18 cellular contexts compared by ENCODE assay signal in the genomic region with DNA sequence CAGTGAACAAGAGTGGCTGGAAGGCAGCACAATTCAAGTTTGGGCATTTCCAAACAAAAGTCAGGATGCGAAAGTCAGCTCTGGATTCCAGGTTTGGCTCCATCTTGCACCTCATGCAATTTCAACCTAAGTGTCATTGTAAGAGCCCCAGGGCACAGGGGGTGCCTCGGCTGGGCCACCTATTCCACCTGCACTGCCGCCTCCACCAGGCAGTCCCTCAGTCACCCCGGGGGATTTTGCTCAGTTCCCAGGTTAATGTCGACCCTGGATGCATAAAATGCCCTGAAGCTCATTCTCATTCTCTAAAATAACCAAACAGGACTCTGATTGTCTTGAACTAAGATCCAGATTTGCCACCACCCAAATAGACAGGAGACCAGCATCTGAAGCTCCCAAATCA.
"Had no signal": no experiment of that assay in that cellular context is flagged by ENCODE, and none has a peak within 500 bp of the region (broad histone marks: within the 10 kb centered on the region; RNA-seq: fewer than 3 reads in every experiment).

No MANE protein-coding gene starts in this region.

- H3K4me1 ChIP-seq: right atrium auricular region, testis, tibial nerve, upper lobe of right lung had no signal

- H3K9me3 ChIP-seq: heart left ventricle, mucosa of descending colon, neutrophil, right atrium auricular region, testis, tibial nerve, upper lobe of right lung had no signal

- DNase-seq: cortex of kidney; effector CD8-positive, alpha-beta T cell; heart left ventricle; hippocampal formation; left colon; mammary epithelial cell; small intestine; stimulated activated CD4-positive, alpha-beta T cell treated with anti-CD3 and anti-CD28 coated beads, Interleukin-2, amount 100 ng/mL, for 48 hours; stimulated activated naive CD8-positive, alpha-beta T cell treated with anti-CD3 and anti-CD28 coated beads, Interleukin-15, Interleukin-2, amounts not matched to agents 100 U/mL and 50 U/mL, for 24 hours had no signal

- ATAC-seq: left colon; mucosa of descending colon; naive thymus-derived CD8-positive, alpha-beta T cell; stimulated activated naive CD8-positive, alpha-beta T cell treated with anti-CD3 and anti-CD28 coated beads, Interleukin-15, Interleukin-2, amounts not matched to agents 100 U/mL and 50 U/mL, for 24 hours; upper lobe of right lung had no signal

- H3K4me3 ChIP-seq: dorsolateral prefrontal cortex, heart left ventricle, mucosa of descending colon, right atrium auricular region, testis, tibial nerve, upper lobe of right lung had no signal

- H3K27ac ChIP-seq: dorsolateral prefrontal cortex, heart left ventricle, neutrophil, right atrium auricular region, testis, tibial nerve, upper lobe of right lung had no signal

- H3K27me3 ChIP-seq: dorsolateral prefrontal cortex, heart left ventricle, right atrium auricular region, testis, tibial nerve, upper lobe of right lung had no signal

- H3K4me1 Mint-ChIP-seq: stimulated activated effector memory CD8-positive, alpha-beta T cell treated with anti-CD3 and anti-CD28 coated beads, Interleukin-12 subunit alpha, Interleukin-12 subunit beta, amount 100 ng/mL, for 72 hours had no signal

- H3K36me3 ChIP-seq: heart left ventricle, neutrophil, right atrium auricular region, tibial nerve, upper lobe of right lung had no signal

- H3K27ac Mint-ChIP-seq: stimulated activated effector memory CD8-positive, alpha-beta T cell treated with anti-CD3 and anti-CD28 coated beads, Interleukin-12 subunit alpha, Interleukin-12 subunit beta, amount 100 ng/mL, for 72 hours had no signal

- H3K36me3 Mint-ChIP-seq: stimulated activated effector memory CD8-positive, alpha-beta T cell treated with anti-CD3 and anti-CD28 coated beads, Interleukin-12 subunit alpha, Interleukin-12 subunit beta, amount 100 ng/mL, for 72 hours had no signal

- H3K4me3 Mint-ChIP-seq: naive thymus-derived CD8-positive, alpha-beta T cell; stimulated activated effector memory CD8-positive, alpha-beta T cell treated with anti-CD3 and anti-CD28 coated beads, Interleukin-12 subunit alpha, Interleukin-12 subunit beta, amount 100 ng/mL, for 72 hours had no signal

- H3K27me3 Mint-ChIP-seq: naive thymus-derived CD8-positive, alpha-beta T cell had no signal

- H3K9me3 Mint-ChIP-seq: naive thymus-derived CD8-positive, alpha-beta T cell; stimulated activated effector memory CD8-positive, alpha-beta T cell treated with anti-CD3 and anti-CD28 coated beads, Interleukin-12 subunit alpha, Interleukin-12 subunit beta, amount 100 ng/mL, for 72 hours had no signal
